Comparison of ENCODE assay signal across 8 cellular contexts in genomic region chr7:148884049-148884298, GRCh38. TPM values are rescaled to one million over a fixed set of nuclear protein-coding genes. Genes with fewer than 3 reads are reported as not detected.
DNase-seq lines count a peak whose midpoint lies in the region; TF ChIP-seq lines count a peak whose summit lies in the region.

TSS of gene EZH2 (minus strand) at chr7:148884291. CDS start at chr7:148847298, 36,993 bp downstream.

- H3K14ac ChIP-seq in trophoblast cell (ENCODE audit: low read length): peak within 1 kb of the TSS; percentile 90

- peak within 1 kb of the TSS; percentile 95 for H3K18ac ChIP-seq in trophoblast cell (ENCODE audit: low read length)

- peak within 1 kb of the TSS; percentile 91 for H4K12ac ChIP-seq in trophoblast cell (ENCODE audit: low read depth, low read length)

- H2BK12ac ChIP-seq in trophoblast cell (ENCODE audit: low read length): no peak within 1 kb of the TSS

- H3K27me3 Mint-ChIP-seq in Calu3 (ENCODE audit: unreplicated experiment): no peaks in the 10 kb centered on the region

- no peaks in the 10 kb centered on the region for H3K9me3 ChIP-seq in trophoblast cell (ENCODE audit: insufficient read depth, low read depth, low read length)

- peak within 1 kb of the TSS; percentile 88 for H3K4me3 Mint-ChIP-seq in Calu3 (ENCODE audit: low read depth, unreplicated experiment)

- peak within 1 kb of the TSS; percentile 96 for H3K27ac ChIP-seq in trophoblast cell (ENCODE audit: low read depth, low read length)

- TF ChIP-seq CTCF in Calu3 (IDR thresholded peaks at IDR 0.05; ENCODE audit: unreplicated experiment): no peak
- no peak for TF ChIP-seq CTCF in epithelial cell of proximal tubule (conservative IDR thresholded peaks at IDR 0.05; ENCODE audit: low read depth, low read length)

- H3K79me1 ChIP-seq in trophoblast cell (ENCODE audit: low read length): peaks cover 16% of the 10 kb centered on the region

- peak within 1 kb of the TSS; percentile 93 for H2BK120ac ChIP-seq in trophoblast cell (ENCODE audit: insufficient read depth, low read length, poor library complexity)

- H4K8ac ChIP-seq in trophoblast cell (ENCODE audit: low read depth, low read length): peak within 1 kb of the TSS; percentile 90

- CTCF ChIA-PET in Calu3 (lab: Charles Lee): no interaction called here

- no TSS peak for BruUV-seq in Calu3 (replicated peaks; lab: Mats Ljungman, UMichigan)

- H3K9ac ChIP-seq in trophoblast cell (ENCODE audit: low read length): peak within 1 kb of the TSS; percentile 96

- H2AFZ ChIP-seq in trophoblast cell (ENCODE audit: insufficient read depth, low read length, poor library complexity): peak within 1 kb of the TSS; percentile 93

- peak within 1 kb of the TSS; percentile 99 for H3K4me2 ChIP-seq in trophoblast cell (ENCODE audit: low read length)

- H3K27me3 ChIP-seq in trophoblast cell (ENCODE audit: insufficient read depth, low read length): no peaks in the 10 kb centered on the region

- peak within 1 kb of the TSS; percentile 98 for H3K4ac ChIP-seq in trophoblast cell (ENCODE audit: low read depth, low read length)

- no CpG with 5 or more reads among the region's 50 CpGs for WGBS in trophoblast cell (ENCODE audit: extremely low coverage, insufficient coverage, insufficient read length)

- H3K9me3 Mint-ChIP-seq in Calu3 (ENCODE audit: low read depth, unreplicated experiment): no peaks in the 10 kb centered on the region

- no peak for DNase-seq in Calu3
- DNase-seq in H4 (ENCODE audit: low spot score): no peak
- no peak for DNase-seq in RPMI7951 (ENCODE audit: low read depth)
- no peak for DNase-seq in epithelial cell of proximal tubule (ENCODE audit: low read depth)
- no peak for DNase-seq in trophoblast cell
- no peak for DNase-seq in NCI-H774 (lab: John Stamatoyannopoulos, UW)
- no peak for DNase-seq in iPS-NIHi7 (ENCODE audit: extremely low spot score)
- no peak for DNase-seq in NCI-H2107 (lab: John Stamatoyannopoulos, UW)

- peak within 1 kb of the TSS; percentile 92 for H3K27ac Mint-ChIP-seq in Calu3 (ENCODE audit: unreplicated experiment)

- H3K4me1 Mint-ChIP-seq in Calu3 (ENCODE audit: low read depth, unreplicated experiment): no peaks in the 10 kb centered on the region

- H4K91ac ChIP-seq in trophoblast cell (ENCODE audit: low read depth, low read length): peak within 1 kb of the TSS; percentile 96

- intact Hi-C loops in Calu3 (cut with micrococcal nuclease; ENCODE audit: unreplicated experiment): loop anchor here (2.0 kb wide), 1 partner anchor 57 kb away; no protein-coding TSS in a partner anchor

- H3K79me2 ChIP-seq in trophoblast cell (ENCODE audit: control insufficient read depth, insufficient read depth, low read length, poor library complexity): peaks cover 15% of the 10 kb centered on the region

- peak within 1 kb of the TSS; percentile 98 for H2BK5ac ChIP-seq in trophoblast cell (ENCODE audit: low read depth, low read length, poor library complexity)

- peaks cover 44% of the 10 kb centered on the region for H3K36me3 Mint-ChIP-seq in Calu3 (ENCODE audit: insufficient read depth, unreplicated experiment)

- H3K4me1 ChIP-seq in trophoblast cell (ENCODE audit: control insufficient read depth in 1 of 2, insufficient read depth in 2 of 2, low read length in 2 of 2): peaks cover 0 to 2% of the 10 kb centered on the region in 2 experiments

- H3K23ac ChIP-seq in trophoblast cell (ENCODE audit: low read length): no peak within 1 kb of the TSS

- no peaks in the 10 kb centered on the region for H3K36me3 ChIP-seq in trophoblast cell (ENCODE audit: control insufficient read depth in 1 of 2, insufficient read depth in 2 of 2, low read length in 2 of 2)

- peak within 1 kb of the TSS; percentile 7 for H2AK5ac ChIP-seq in trophoblast cell (ENCODE audit: low read length)

- H3K4me3 ChIP-seq in epithelial cell of proximal tubule (ENCODE audit: low read depth, low read length): peak within 1 kb of the TSS; percentile 76
- H3K4me3 ChIP-seq in trophoblast cell (ENCODE audit: low read depth, low read length): peak within 1 kb of the TSS; percentile 94

RNA-seq across cellular contexts. Expression of gene EZH2, which starts in this region (rescaled TPM):
- total RNA-seq in Calu3 (2022) (40.2 and 46.5 TPM in 2 replicates), epithelial cell of proximal tubule (24.9 and 26.5 TPM in 2 replicates)
- total RNA-seq in H4 (2014; rRNA removed; shearing (Covaris generic)): 15.2 and 30.6 TPM in 2 replicates
- 23.4 and 28.5 TPM in 2 replicates for total RNA-seq in RPMI7951 (2014; rRNA removed; shearing (Covaris generic))
- polyA plus RNA-seq in trophoblast cell (2013): 28.8 and 29.8 TPM in 2 replicates
